In genomic region chr18:8952174-8952573, GRCh38 we compare ENCODE assay signal across 1 cellular context.
TF ChIP-seq lines count a peak whose summit lies in the region.

No MANE protein-coding gene starts in this region.

TF ChIP-seq in H1, 55 proteins besides CTCF, POLR2A, EP300 and RAD21:
- TF ChIP-seq JUN (IDR thresholded peaks at IDR 0.05; ENCODE audit: low read depth, low read length) (no peak), GTF2F1 (IDR thresholded peaks at IDR 0.05; ENCODE audit: borderline replicate concordance, low read depth, low read length) (no peak), CHD1 (IDR thresholded peaks at IDR 0.05; ENCODE audit: low read depth, low read length) (no peak)
TF ChIP-seq in H1: peak in this region for 0.
